In the genomic region with DNA sequence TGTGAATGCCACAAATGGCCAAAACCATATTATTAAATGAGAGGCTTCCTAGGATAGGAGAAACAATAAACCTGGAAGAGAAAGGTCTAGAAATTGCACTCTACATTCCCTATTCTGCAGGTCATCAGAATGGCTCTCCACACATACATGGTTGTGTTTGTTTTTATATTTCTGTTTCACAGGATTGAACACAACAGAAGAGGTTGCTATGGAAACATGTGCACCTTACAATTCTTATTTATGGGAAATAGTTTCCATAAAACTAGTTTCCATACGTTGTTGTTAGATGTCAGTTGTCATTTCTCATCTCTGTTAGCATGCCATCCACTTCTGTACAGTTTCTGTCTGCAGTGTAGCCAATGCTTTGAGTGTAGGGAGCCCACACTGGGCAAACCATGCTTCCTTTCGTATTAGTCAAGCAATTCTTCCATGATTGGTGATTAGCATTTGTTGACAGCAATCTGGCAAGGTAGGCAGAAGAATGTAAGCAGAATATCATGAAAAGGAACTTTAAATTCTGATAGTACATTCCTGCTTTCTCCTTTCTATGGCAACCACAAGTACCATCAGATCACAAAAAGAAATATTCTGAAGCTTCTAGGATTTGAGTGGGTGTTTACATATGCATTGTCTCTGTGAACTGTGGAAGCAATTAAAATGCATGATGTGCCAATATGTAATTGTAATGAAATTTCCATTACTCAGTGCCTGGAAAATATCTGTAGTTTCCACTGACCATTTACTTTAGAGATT, we compare ENCODE assay signal across 17 cellular contexts.
"Had no signal": no experiment of that assay in that cellular context is flagged by ENCODE, and none has a peak within 500 bp of the region (broad histone marks: within the 10 kb centered on the region; RNA-seq: fewer than 3 reads in every experiment).

No MANE protein-coding gene starts in this region.

- H3K27me3 ChIP-seq: esophagus muscularis mucosa, heart right ventricle, thyroid gland had no signal

- H3K36me3 ChIP-seq: esophagus muscularis mucosa, heart right ventricle, thyroid gland had no signal

- H3K4me3 ChIP-seq: esophagus muscularis mucosa, heart right ventricle, thyroid gland had no signal

- ATAC-seq: heart right ventricle, natural killer cell, T-cell had no signal

- FAIRE-seq: colon, urothelium cell line had no signal

- DNase-seq: activated B cell treated with CpG ODN at 0.5 μM for 24 hours; activated CD4-positive, alpha-beta memory T cell treated with anti-CD3 and anti-CD28 coated beads for 36 hours; activated CD4-positive, alpha-beta T cell treated with anti-CD3 and anti-CD28 coated beads for 4 hours; activated naive CD8-positive, alpha-beta T cell treated with anti-CD3 and anti-CD28 coated beads for 36 hours; activated T-cell treated with anti-CD3 and anti-CD28 coated beads for 4 hours; amygdala; caudate nucleus; heart right ventricle; immature natural killer cell; natural killer cell; retina; stimulated activated naive CD4-positive, alpha-beta T cell treated with Interleukin-2 at 50 U/mL for 16 hours; T-cell; thyroid gland had no signal

- H3K9me3 ChIP-seq: esophagus muscularis mucosa, heart right ventricle, thyroid gland had no signal

- H3K27ac ChIP-seq: esophagus muscularis mucosa, heart right ventricle, thyroid gland had no signal
